Comparison of ENCODE assay signal across 27 cellular contexts in the genomic region with DNA sequence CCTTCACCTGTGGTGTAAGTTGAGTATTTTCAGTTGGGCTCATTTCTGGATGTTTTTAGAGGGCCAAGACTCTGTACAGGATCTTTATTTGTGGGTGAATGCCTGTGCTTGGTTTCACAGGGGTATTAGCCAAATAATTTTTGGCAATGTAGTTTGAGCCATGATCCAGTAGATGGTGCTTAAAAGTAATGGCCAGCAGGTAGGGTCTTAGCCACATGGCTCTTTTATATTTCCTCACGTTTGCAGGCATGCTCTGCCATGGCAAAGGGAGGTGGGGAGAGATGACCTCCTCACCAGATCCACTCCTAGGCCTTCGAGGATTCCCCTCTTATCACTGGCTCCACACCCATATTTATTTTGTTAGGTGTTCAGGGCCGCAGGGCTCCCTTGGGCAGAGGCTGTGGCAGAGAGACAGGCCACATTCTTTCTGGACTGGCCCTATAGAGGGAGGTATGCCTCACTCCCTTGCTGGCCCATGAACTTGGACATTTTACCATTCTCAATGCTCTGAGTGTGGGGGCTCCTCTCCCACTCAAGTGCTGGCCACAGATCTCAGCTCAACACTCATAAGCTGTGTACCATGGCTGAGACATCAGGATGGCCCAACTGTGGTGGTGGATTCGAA.
A peak's percentile ranks its signal among the peaks of the same experiment; 100 is the strongest.
DNase-seq lines count a peak whose midpoint lies in the region; ATAC-seq, FAIRE-seq and TF ChIP-seq lines count a peak whose summit lies in the region.
"Had no signal": no experiment of that assay in that cellular context is flagged by ENCODE, and none has a peak within 500 bp of the region (broad histone marks: within the 10 kb centered on the region; RNA-seq: fewer than 3 reads in every experiment).

No MANE protein-coding gene starts in this region.

- DNase-seq in GM06990 (ENCODE audit: extremely low read depth, insufficient read length) (no peak), OCI-LY7 (ENCODE audit: low spot score) (peak; percentile 18), keratinocyte (ENCODE audit: low read depth, low spot score) (no peak), GM10266 (ENCODE audit: extremely low spot score) (no peak), A172 (ENCODE audit: low spot score) (no peak), omental fat pad (ENCODE audit: low spot score) (no peak)
- DNase-seq in activated T-cell treated with anti-CD3 and anti-CD28 coated beads, Interleukin-2, amount 50 U/mL, for 4 hours = no peak
- DNase-seq: activated CD4-positive, alpha-beta memory T cell treated with anti-CD3 and anti-CD28 coated beads for 36 hours; activated gamma-delta T cell; brain microvascular endothelial cell; CD4-positive, CD25-positive, alpha-beta regulatory T cell; effector memory CD4-positive, alpha-beta T cell; GF-D8; hippocampal formation; islet precursor cell; NCI-H1092 treated with DMSO at 0.1 percent for 48 hours; NCI-H2029 treated with DMSO at 0.1 percent for 48 hours; NCI-H446; NK-92 treated with Interleukin-12 subunit alpha and Interleukin-12 subunit beta, amount 100 ng/mL, for 24 hours; stimulated activated CD4-positive, alpha-beta T cell treated with anti-CD3 and anti-CD28 coated beads, Interleukin-2, amount 100 ng/mL, for 48 hours; stimulated activated naive CD4-positive, alpha-beta T cell had no signal

- no TSS peak for BruUV-seq in OCI-LY7 (replicated peaks; lab: Mats Ljungman, UMichigan)

- H3K27me3 ChIP-seq in GM06990 (replicated peaks; ENCODE audit: control insufficient read depth, insufficient read depth, low read length) = no peaks in the 10 kb centered on the region
- no peaks in the 10 kb centered on the region for H3K27me3 ChIP-seq in keratinocyte (ENCODE audit: control insufficient read depth, extremely low read depth, insufficient read depth, low read length)
- H3K27me3 ChIP-seq: brain microvascular endothelial cell had no signal

- H3K36me3 Mint-ChIP-seq in activated T-cell treated with anti-CD3 and anti-CD28 coated beads, Interleukin-2, amount 50 U/mL, for 4 hours (ENCODE audit: insufficient read depth) = peaks cover 3% of the 10 kb centered on the region

- H4K20me1 ChIP-seq in OCI-LY7 (ENCODE audit: insufficient read depth, low read length) = no peaks in the 10 kb centered on the region
- H4K20me1 ChIP-seq in keratinocyte (ENCODE audit: control insufficient read depth, extremely low read depth, insufficient read depth, low read length) = no peaks in the 10 kb centered on the region

- H2AFZ ChIP-seq in OCI-LY7 (ENCODE audit: low read length) (no peak overlapping the region), keratinocyte (ENCODE audit: control insufficient read depth, low read length) (no peak overlapping the region)

- H3K9me1 ChIP-seq in keratinocyte (ENCODE audit: control insufficient read depth, extremely low read depth, insufficient read depth, low read length) = no peaks in the 10 kb centered on the region

- dilution Hi-C loops in keratinocyte (cut with MboI; ENCODE audit: extremely low pct_ligation_motif_present, low sequenced_read_pairs) = no loop called here

- H3K79me2 ChIP-seq in OCI-LY7 (ENCODE audit: insufficient read depth, low read depth, low read length) (no peaks in the 10 kb centered on the region), keratinocyte (ENCODE audit: control insufficient read depth, insufficient read depth, low read length) (no peaks in the 10 kb centered on the region)

- no peak overlapping the region for H3K4me3 Mint-ChIP-seq in activated T-cell treated with anti-CD3 and anti-CD28 coated beads, Interleukin-2, amount 50 U/mL, for 4 hours
- H3K4me3 Mint-ChIP-seq: activated CD4-positive, alpha-beta memory T cell treated with anti-CD3 and anti-CD28 coated beads for 36 hours; CD4-positive, CD25-positive, alpha-beta regulatory T cell had no signal

- no peaks in the 10 kb centered on the region for H3K4me1 Mint-ChIP-seq in activated T-cell treated with anti-CD3 and anti-CD28 coated beads, Interleukin-2, amount 50 U/mL, for 4 hours (ENCODE audit: low read depth)

- POLR2A ChIA-PET in OCI-LY7 (lab: Charles Lee) = interaction anchor here (0.6 kb wide), 1 partner anchor 32 kb away, joined by 3 read pairs; no protein-coding TSS in a partner anchor

- TF ChIP-seq CTCF in GM06990 (IDR thresholded peaks at IDR 0.05; ENCODE audit: insufficient read depth, low read length, poor library complexity, severe bottlenecking) = peak; percentile 30
- 0 out of 2 replicates have a peak, but pooled peaks have one; percentile 2 for TF ChIP-seq CTCF in GM12875 (IDR thresholded peaks at IDR 0.05; ENCODE audit: borderline replicate concordance, insufficient read depth, low read depth, low read length)
- peak; percentile 63 for TF ChIP-seq CTCF in OCI-LY7 (conservative IDR thresholded peaks at IDR 0.05; ENCODE audit: low read length)
- TF ChIP-seq CTCF in keratinocyte (optimal IDR thresholded peaks at IDR 0.05 in 1 of 3, IDR thresholded peaks at IDR 0.05 in 1 of 3, conservative IDR thresholded peaks at IDR 0.05 in 1 of 3; ENCODE audit: extremely low read depth in 1 of 3, insufficient read depth in 2 of 3, low read length in 3 of 3) = peak; percentile 21 to 24 (median 21)
- TF ChIP-seq CTCF in GM10266 (IDR thresholded peaks at IDR 0.05; ENCODE audit: control insufficient read depth, insufficient read depth, low read depth, missing control alignments) = no peak
- no peak for TF ChIP-seq CTCF in omental fat pad (IDR thresholded peaks at IDR 0.05)

- no peak overlapping the region for H3K4me2 ChIP-seq in OCI-LY7 (ENCODE audit: low read length)
- H3K4me2 ChIP-seq in keratinocyte (ENCODE audit: control insufficient read depth, extremely low read depth, insufficient read depth, low read depth, low read length) = no peak overlapping the region
- H3K4me2 ChIP-seq: KMS-11 had no signal

- H3K9ac ChIP-seq in keratinocyte (ENCODE audit: control insufficient read depth, extremely low read depth, insufficient read depth, low read length) = no peak overlapping the region
- H3K9ac ChIP-seq: KMS-11 had no signal

- H3K4me3 ChIP-seq in GM06990 (replicated peaks; ENCODE audit: low read depth, low read length) (no peak overlapping the region), GM12875 (ENCODE audit: low read depth, low read length) (no peak overlapping the region), OCI-LY7 (ENCODE audit: low read depth, low read length, poor library complexity, severe bottlenecking) (no peak overlapping the region), keratinocyte (ENCODE audit: control insufficient read depth in 2 of 3, extremely low read depth in 1 of 3, insufficient read depth in 2 of 3, low read depth in 1 of 3, low read length in 3 of 3) (no peak overlapping the region)
- H3K4me3 ChIP-seq: thoracic aorta had no signal

- H3K4me1 ChIP-seq in OCI-LY7 (ENCODE audit: insufficient read depth, low read length, poor library complexity, severe bottlenecking) (no peaks in the 10 kb centered on the region), keratinocyte (ENCODE audit: control insufficient read depth, extremely low read depth, insufficient read depth, low read length) (no peaks in the 10 kb centered on the region)

- ATAC-seq in activated T-cell treated with anti-CD3 and anti-CD28 coated beads, Interleukin-2, amount 50 U/mL, for 4 hours = no peak
- ATAC-seq in omental fat pad (ENCODE audit: low FRiP score) = no peak
- ATAC-seq: esophagus mucosa had no signal

- 0 out of 2 replicates have a peak, but pooled peaks cover 7% of the 10 kb centered on the region for H3K9me3 ChIP-seq in OCI-LY7 (ENCODE audit: low read length)
- no peaks in the 10 kb centered on the region for H3K9me3 ChIP-seq in keratinocyte (ENCODE audit: control insufficient read depth, low read depth, low read length)
- H3K9me3 ChIP-seq: thoracic aorta had no signal

- peaks cover 25% of the 10 kb centered on the region for H3K9me3 Mint-ChIP-seq in activated T-cell treated with anti-CD3 and anti-CD28 coated beads, Interleukin-2, amount 50 U/mL, for 4 hours

- no peak for FAIRE-seq in keratinocyte (lab: Jason Lieb, UNC)
- FAIRE-seq: frontal cortex had no signal

- CTCF ChIA-PET in OCI-LY7 (lab: Charles Lee; ENCODE audit: unreplicated experiment) = no interaction called here

- H3K27ac ChIP-seq in OCI-LY7 (ENCODE audit: low read depth, low read length, poor library complexity, severe bottlenecking) = no peak overlapping the region
- H3K27ac ChIP-seq in keratinocyte (ENCODE audit: control insufficient read depth, insufficient read depth, low read length) = no peak overlapping the region
- H3K27ac ChIP-seq: brain microvascular endothelial cell, KMS-11, RWPE1, thoracic aorta had no signal

- H3K36me3 ChIP-seq in GM06990 (ENCODE audit: control insufficient read depth, insufficient read depth, low read length) (no peaks in the 10 kb centered on the region), OCI-LY7 (ENCODE audit: insufficient read depth, low read length) (no peaks in the 10 kb centered on the region), keratinocyte (ENCODE audit: control insufficient read depth in 2 of 2, extremely low read depth in 1 of 2, insufficient read depth in 2 of 2, low read length in 2 of 2) (no peaks in the 10 kb centered on the region)
- H3K36me3 ChIP-seq: brain microvascular endothelial cell, thoracic aorta had no signal

- H3K9me2 ChIP-seq in OCI-LY7 (ENCODE audit: insufficient read depth, low read length) = no peaks in the 10 kb centered on the region

- intact Hi-C loops in OCI-LY7 (cut with micrococcal nuclease; ENCODE audit: unreplicated experiment) = no loop called here

- H3K27me3 Mint-ChIP-seq in activated T-cell treated with anti-CD3 and anti-CD28 coated beads, Interleukin-2, amount 50 U/mL, for 4 hours (ENCODE audit: low read depth) = no peaks in the 10 kb centered on the region
- H3K27me3 Mint-ChIP-seq: activated CD4-positive, alpha-beta memory T cell treated with anti-CD3 and anti-CD28 coated beads for 36 hours had no signal

Comparison
In these comparisons a context has a peak if more than half of its experiments do, and no peak if none do; other contexts are left out.
1. CTCF ChIP-seq: peak in GM06990 (single experiment), GM12875 (single experiment), OCI-LY7 (single experiment) and keratinocyte (3 of 3); none in GM10266 (single experiment) and omental fat pad (0 of 3).